ENCODE assay signal across 11 cellular contexts in genomic region chr10:23065549-23065948, GRCh38. TPM values are rescaled to one million over a fixed set of nuclear protein-coding genes. Genes with fewer than 3 reads are reported as not detected.
DNase-seq lines count a peak whose midpoint lies in the region; ATAC-seq and TF ChIP-seq lines count a peak whose summit lies in the region.
"Had no signal": no experiment of that assay in that cellular context is flagged by ENCODE, and none has a peak within 500 bp of the region (broad histone marks: within the 10 kb centered on the region; RNA-seq: fewer than 3 reads in every experiment).

No MANE protein-coding gene starts in this region.

- no peak for TF ChIP-seq CTCF in AG10803 (conservative IDR thresholded peaks at IDR 0.05; ENCODE audit: low read length)
- TF ChIP-seq CTCF in RWPE2 (IDR thresholded peaks at IDR 0.05; ENCODE audit: poor library complexity, severe bottlenecking) = no peak
- no peak for TF ChIP-seq CTCF in fibroblast of the aortic adventitia (IDR thresholded peaks at IDR 0.05; ENCODE audit: insufficient read depth, low read length)
- no peak for TF ChIP-seq CTCF in nephron (IDR thresholded peaks at IDR 0.05; ENCODE audit: unreplicated experiment in 3 of 3)

- H3K27me3 Mint-ChIP-seq in nephron (ENCODE audit: low read depth) (peaks cover 21% of the 10 kb centered on the region), immature natural killer cell (ENCODE audit: low read depth in 3 of 3) (peaks cover 0 to 8% (median 1%) of the 10 kb centered on the region in 3 donors)

- no peaks in the 10 kb centered on the region for H3K9me3 Mint-ChIP-seq in nephron
- no peaks in the 10 kb centered on the region for H3K9me3 Mint-ChIP-seq in immature natural killer cell

- H3K36me3 Mint-ChIP-seq in nephron (ENCODE audit: low read depth) = no peaks in the 10 kb centered on the region
- no peaks in the 10 kb centered on the region for H3K36me3 Mint-ChIP-seq in immature natural killer cell

- no peak overlapping the region for H3K4me3 ChIP-seq in AG10803 (ENCODE audit: low read length)
- H3K4me3 ChIP-seq in RWPE2 (ENCODE audit: severe bottlenecking) = no peak overlapping the region
- H3K4me3 ChIP-seq in fibroblast of the aortic adventitia (ENCODE audit: low read depth, low read length) = no peak overlapping the region

- ATAC-seq in RWPE2 (ENCODE audit: low read depth) (peak; percentile 89), GM18868 (IDR thresholded peaks at IDR 0.05; ENCODE audit: unreplicated experiment) (no peak)
- ATAC-seq: stimulated activated naive CD8-positive, alpha-beta T cell treated with anti-CD3 and anti-CD28 coated beads, Interleukin-15, Interleukin-2, amounts not matched to agents 100 U/mL and 50 U/mL, for 24 hours had no signal

- H3K36me3 ChIP-seq in RWPE2 (ENCODE audit: low read depth) = no peaks in the 10 kb centered on the region

- H3K4me1 Mint-ChIP-seq in nephron = peaks cover 69% of the 10 kb centered on the region
- H3K4me1 Mint-ChIP-seq in immature natural killer cell = no peaks in the 10 kb centered on the region

- H3K4me1 ChIP-seq in RWPE2 (ENCODE audit: insufficient read depth, poor library complexity, severe bottlenecking) = peaks cover 8% of the 10 kb centered on the region

- H3K4me3 Mint-ChIP-seq in nephron (peak overlapping the region in 2 of 3 experiments; percentile 29 to 75), immature natural killer cell (no peak overlapping the region)

- no peak overlapping the region for H3K27ac ChIP-seq in RWPE2 (ENCODE audit: poor library complexity, severe bottlenecking)

- H3K27ac Mint-ChIP-seq in nephron (peak overlapping the region; percentile 54 to 96 (median 93)), immature natural killer cell (no peak overlapping the region)

- DNase-seq in AG10803 (ENCODE audit: low read depth) = peak; percentile 84
- no peak for DNase-seq in RWPE2 (ENCODE audit: low spot score)
- peak; percentile 89 for DNase-seq in fibroblast of the aortic adventitia (ENCODE audit: low read depth)
- no peak for DNase-seq in activated T-cell treated with anti-CD3 and anti-CD28 coated beads for 4 hours
- no peak for DNase-seq in activated CD8-positive, alpha-beta memory T cell treated with anti-CD3 and anti-CD28 coated beads, Interleukin-2, amount 50 U/mL, for 4 hours
- DNase-seq in immature natural killer cell = no peak
- DNase-seq: activated CD4-positive, alpha-beta T cell treated with anti-CD3 and anti-CD28 coated beads for 48 hours; GF-D8; stimulated activated naive CD8-positive, alpha-beta T cell treated with anti-CD3 and anti-CD28 coated beads, Interleukin-15, Interleukin-2, amounts not matched to agents 100 U/mL and 50 U/mL, for 24 hours had no signal

- H3K9me3 ChIP-seq in RWPE2 (ENCODE audit: severe bottlenecking) = no peaks in the 10 kb centered on the region

- no peaks in the 10 kb centered on the region for H3K27me3 ChIP-seq in RWPE2 (ENCODE audit: insufficient read depth, poor library complexity, severe bottlenecking)

RNA-seq across cellular contexts. Expression of gene MSRB2, which starts 29.8 kb away (rescaled TPM):
- 7.3 and 12.0 TPM in 2 replicates for total RNA-seq in fibroblast of the aortic adventitia (ENCODE audit: low replicate concordance)
- 1 to 10 TPM; 8.4 to 9.3 (median 9.3) TPM for polyA plus RNA-seq in immature natural killer cell

Comparison
In these comparisons a context has a peak if more than half of its experiments do, and no peak if none do; other contexts are left out.
1. DNase-seq: peak in AG10803 (single experiment) and fibroblast of the aortic adventitia (single experiment); none in RWPE2 (single experiment), activated T-cell treated with anti-CD3 and anti-CD28 coated beads for 4 hours (single experiment), activated CD8-positive, alpha-beta memory T cell treated with anti-CD3 and anti-CD28 coated beads, Interleukin-2, amount 50 U/mL, for 4 hours (single experiment) and immature natural killer cell (0 of 3).
2. H3K27ac Mint-ChIP-seq: peak in nephron (3 of 3); none in immature natural killer cell (0 of 6).
3. H3K4me3 Mint-ChIP-seq: peak in nephron (2 of 3); none in immature natural killer cell (0 of 5).